In the genomic region with DNA sequence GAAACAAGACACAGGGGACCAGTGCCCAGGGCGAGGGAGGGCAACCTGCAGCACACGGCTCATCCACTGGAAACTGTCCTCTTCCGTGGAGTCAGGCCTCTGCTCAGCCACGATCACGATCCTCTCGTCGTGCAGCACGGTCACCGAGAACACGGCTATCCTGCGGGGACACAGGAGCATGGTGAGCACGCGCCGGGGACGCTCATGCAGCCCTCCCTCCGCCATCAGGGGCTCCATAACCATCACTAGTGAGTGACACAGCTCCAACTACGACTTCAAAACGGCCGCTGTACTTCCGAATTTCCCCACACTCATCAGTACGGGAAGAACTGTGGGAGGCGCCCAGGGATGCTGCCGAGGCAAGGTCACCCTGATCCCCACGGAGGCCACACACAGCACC, we compare ENCODE assay signal across 27 cellular contexts.
"Had no signal": no experiment of that assay in that cellular context is flagged by ENCODE, and none has a peak within 500 bp of the region (broad histone marks: within the 10 kb centered on the region; RNA-seq: fewer than 3 reads in every experiment).

No MANE protein-coding gene starts in this region.

- H3K9ac ChIP-seq: parathyroid adenoma had no signal

- DNase-seq: dermis blood vessel endothelial cell; effector memory CD4-positive, alpha-beta T cell; foreskin keratinocyte; heart left ventricle; kidney; mesendoderm; midbrain; naive thymus-derived CD4-positive, alpha-beta T cell; right lobe of liver; stimulated activated CD4-positive, alpha-beta T cell treated with anti-CD3 and anti-CD28 coated beads, Interleukin-2, amount 100 ng/mL, for 24 hours; stimulated activated CD4-positive, alpha-beta T cell treated with anti-CD3 and anti-CD28 coated beads, Interleukin-4, amount 100 ng/mL, for 24 hours; stimulated activated naive CD8-positive, alpha-beta T cell treated with anti-CD3 and anti-CD28 coated beads, Interleukin-15, Interleukin-2, amounts not matched to agents 100 U/mL and 50 U/mL, for 24 hours; substantia nigra; upper lobe of left lung had no signal

- H3K36me3 Mint-ChIP-seq: stimulated activated effector memory CD8-positive, alpha-beta T cell treated with anti-CD3 and anti-CD28 coated beads, Interleukin-12 subunit alpha, Interleukin-12 subunit beta, amount 100 ng/mL, for 72 hours had no signal

- H3K9me3 Mint-ChIP-seq: naive thymus-derived CD4-positive, alpha-beta T cell; nephron; stimulated activated effector memory CD8-positive, alpha-beta T cell treated with anti-CD3 and anti-CD28 coated beads, Interleukin-12 subunit alpha, Interleukin-12 subunit beta, amount 100 ng/mL, for 72 hours had no signal

- H3K27me3 Mint-ChIP-seq: progenitor cell of endocrine pancreas had no signal

- H3K4me2 ChIP-seq: hepatocyte, smooth muscle cell had no signal

- H3K36me3 ChIP-seq: neutrophil had no signal

- ATAC-seq: foreskin keratinocyte; gastroesophageal sphincter; heart left ventricle; left lobe of liver; naive thymus-derived CD4-positive, alpha-beta T cell; right lobe of liver; stimulated activated effector memory CD8-positive, alpha-beta T cell treated with anti-CD3 and anti-CD28 coated beads, Interleukin-12 subunit alpha, Interleukin-12 subunit beta, amount 100 ng/mL, for 72 hours; stimulated activated naive CD8-positive, alpha-beta T cell treated with anti-CD3 and anti-CD28 coated beads, Interleukin-15, Interleukin-2, amounts not matched to agents 100 U/mL and 50 U/mL, for 24 hours had no signal

- H3K27ac ChIP-seq: coronary artery, esophagus muscularis mucosa, foreskin keratinocyte, gastroesophageal sphincter, heart left ventricle, hepatocyte, neutrophil, parathyroid adenoma, right lobe of liver, thoracic aorta, upper lobe of left lung had no signal

- H2AFZ ChIP-seq: hepatocyte, parathyroid adenoma had no signal

- H3K4me1 ChIP-seq: foreskin keratinocyte, heart left ventricle, parathyroid adenoma, upper lobe of left lung had no signal

- H3K4me1 Mint-ChIP-seq: stimulated activated effector memory CD8-positive, alpha-beta T cell treated with anti-CD3 and anti-CD28 coated beads, Interleukin-12 subunit alpha, Interleukin-12 subunit beta, amount 100 ng/mL, for 72 hours had no signal

- H3K9me3 ChIP-seq: esophagus muscularis mucosa, gastroesophageal sphincter, heart left ventricle, neutrophil, right lobe of liver, thoracic aorta, tibial nerve, upper lobe of left lung had no signal

- H3K4me3 Mint-ChIP-seq: naive thymus-derived CD4-positive, alpha-beta T cell; nephron; stimulated activated effector memory CD8-positive, alpha-beta T cell treated with anti-CD3 and anti-CD28 coated beads, Interleukin-12 subunit alpha, Interleukin-12 subunit beta, amount 100 ng/mL, for 72 hours had no signal

- H3K4me3 ChIP-seq: coronary artery, esophagus muscularis mucosa, gastroesophageal sphincter, heart left ventricle, hepatocyte, right lobe of liver, smooth muscle cell, thoracic aorta, tibial nerve, upper lobe of left lung had no signal

- H3K27me3 ChIP-seq: esophagus muscularis mucosa, foreskin keratinocyte, gastroesophageal sphincter, heart left ventricle, hepatocyte, neutrophil, right lobe of liver, tibial nerve, upper lobe of left lung had no signal

- H3K27ac Mint-ChIP-seq: nephron; progenitor cell of endocrine pancreas; stimulated activated effector memory CD8-positive, alpha-beta T cell treated with anti-CD3 and anti-CD28 coated beads, Interleukin-12 subunit alpha, Interleukin-12 subunit beta, amount 100 ng/mL, for 72 hours had no signal
